In the genomic region with DNA sequence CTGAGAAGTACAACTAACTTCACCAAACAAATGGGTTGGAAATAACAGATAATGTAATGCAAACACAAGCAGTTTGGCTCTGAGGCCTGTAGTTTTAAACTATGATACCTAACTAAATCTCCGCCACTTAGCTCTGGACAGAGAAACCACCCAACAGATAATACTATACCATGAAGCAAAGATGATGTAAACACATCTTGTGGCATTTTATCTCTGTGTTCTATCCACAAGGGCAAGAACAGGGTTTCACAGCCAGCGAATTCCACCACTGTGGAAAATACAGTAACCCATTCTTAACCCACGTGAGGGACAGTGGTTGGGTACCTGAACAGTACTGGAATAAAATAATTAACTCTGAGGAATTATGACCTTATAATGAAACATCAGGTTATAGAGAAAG, we compare ENCODE assay signal across 1 cellular context.
TF ChIP-seq lines count a peak whose summit lies in the region.

No MANE protein-coding gene starts in this region.

TF ChIP-seq in IMR-90, 13 proteins besides CTCF, POLR2A, EP300 and RAD21 (continued from another document):
- TF ChIP-seq, protein P1, sequence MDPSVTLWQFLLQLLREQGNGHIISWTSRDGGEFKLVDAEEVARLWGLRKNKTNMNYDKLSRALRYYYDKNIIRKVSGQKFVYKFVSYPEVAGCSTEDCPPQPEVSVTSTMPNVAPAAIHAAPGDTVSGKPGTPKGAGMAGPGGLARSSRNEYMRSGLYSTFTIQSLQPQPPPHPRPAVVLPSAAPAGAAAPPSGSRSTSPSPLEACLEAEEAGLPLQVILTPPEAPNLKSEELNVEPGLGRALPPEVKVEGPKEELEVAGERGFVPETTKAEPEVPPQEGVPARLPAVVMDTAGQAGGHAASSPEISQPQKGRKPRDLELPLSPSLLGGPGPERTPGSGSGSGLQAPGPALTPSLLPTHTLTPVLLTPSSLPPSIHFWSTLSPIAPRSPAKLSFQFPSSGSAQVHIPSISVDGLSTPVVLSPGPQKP (IDR thresholded peaks at IDR 0.05; ENCODE audit: borderline replicate concordance, low read depth, low read length): no peak
- TF ChIP-seq FOS (IDR thresholded peaks at IDR 0.05; ENCODE audit: low read depth, low read length): no peak
- TF ChIP-seq NFE2L2 (IDR thresholded peaks at IDR 0.05; ENCODE audit: low read depth, low read length): no peak
- TF ChIP-seq BHLHE40 (IDR thresholded peaks at IDR 0.05; ENCODE audit: low read depth, low read length): no peak
